1 cellular context compared by ENCODE assay signal in the genomic region with DNA sequence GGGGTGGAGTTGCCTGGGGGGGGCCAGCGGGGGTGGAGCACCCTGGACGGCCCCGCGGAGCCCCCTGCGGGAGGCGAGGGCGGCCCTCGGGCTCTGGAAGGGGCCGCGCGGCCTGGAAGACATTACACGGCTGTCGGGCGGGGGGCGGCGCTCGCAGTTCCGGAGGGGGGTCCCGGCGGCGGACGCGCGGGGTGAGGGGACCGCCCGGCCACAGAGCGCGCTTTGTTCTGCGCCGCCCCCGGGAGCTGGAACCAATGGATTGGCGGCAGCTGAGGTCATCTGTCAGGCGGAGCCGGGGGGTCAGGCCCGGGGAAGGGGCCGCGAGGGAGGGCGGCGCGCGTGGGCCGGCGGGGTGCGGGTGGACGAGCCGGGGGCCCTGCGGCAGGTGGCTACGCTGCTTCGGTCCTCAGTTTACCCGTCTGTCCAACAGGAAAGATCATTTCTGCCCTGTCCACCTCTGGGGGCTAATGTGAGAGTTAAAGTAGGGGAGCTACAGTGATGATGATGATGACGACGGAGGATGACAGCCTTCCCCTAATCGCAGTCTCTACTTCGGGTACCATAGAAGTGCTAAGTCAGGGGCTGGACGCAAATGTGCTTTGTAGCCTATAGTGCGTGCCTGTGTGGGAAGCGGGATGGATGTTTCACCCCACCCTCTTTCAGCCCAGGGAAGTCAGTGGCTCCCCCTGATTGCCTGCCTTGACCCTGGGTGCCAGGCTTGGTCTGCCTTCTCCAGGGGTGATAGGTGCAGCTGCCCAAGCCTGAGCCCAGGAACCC.
TF ChIP-seq lines count a peak whose summit lies in the region.

No MANE protein-coding gene starts in this region.

TF ChIP-seq in HepG2, 621 proteins besides CTCF, POLR2A, EP300 and RAD21 (continued from another document and continues in another):
- TF ChIP-seq BCL6 (CRISPR knock-in tag; IDR thresholded peaks at IDR 0.05) (0 out of 2 replicates have a peak, but pooled peaks have one; percentile 37), PHB2 (IDR thresholded peaks at IDR 0.05; ENCODE audit: partially characterized antibody) (no peak), ZNF446 (CRISPR knock-in tag; IDR thresholded peaks at IDR 0.05) (no peak), ZNF737 (CRISPR knock-in tag; IDR thresholded peaks at IDR 0.05; ENCODE audit: borderline replicate concordance) (peak; percentile 57; the same call in 1 of the 2 replicates), MED13 (CRISPR knock-in tag; IDR thresholded peaks at IDR 0.05) (no peak), ZNF790 (CRISPR knock-in tag; IDR thresholded peaks at IDR 0.05; ENCODE audit: borderline replicate concordance) (no peak), TEAD3 (CRISPR knock-in tag; optimal IDR thresholded peaks at IDR 0.05; ENCODE audit: borderline replicate concordance) (peak; percentile 27), GZF1 (CRISPR knock-in tag; IDR thresholded peaks at IDR 0.05) (no peak), TCF7 (IDR thresholded peaks at IDR 0.05; ENCODE audit: low read depth) (peak; percentile 66; the same call in 1 of the 2 replicates), SALL2 (CRISPR knock-in tag; IDR thresholded peaks at IDR 0.05) (peak; percentile 59; the same call in 1 of the 2 replicates), CREB1 (IDR thresholded peaks at IDR 0.05) (peak; percentile 82), CREB1 (CRISPR knock-in tag; IDR thresholded peaks at IDR 0.05) (no peak), ZNF788 (CRISPR knock-in tag; IDR thresholded peaks at IDR 0.05; ENCODE audit: borderline replicate concordance) (peak; percentile 39; the same call in 1 of the 2 replicates), ZFX (CRISPR knock-in tag; IDR thresholded peaks at IDR 0.05; ENCODE audit: low read depth) (peak; percentile 60), FOXK1 (CRISPR knock-in tag; IDR thresholded peaks at IDR 0.05; ENCODE audit: borderline replicate concordance, low read depth) (no peak), NR2F6 (IDR thresholded peaks at IDR 0.05) (no peak), NR2F6 (CRISPR knock-in tag; IDR thresholded peaks at IDR 0.05) (peak; percentile 72), NCOR1 (IDR thresholded peaks at IDR 0.05; ENCODE audit: borderline replicate concordance, low read length) (peak; percentile 64; the same call in 1 of the 2 replicates), ZNF557 (CRISPR knock-in tag; IDR thresholded peaks at IDR 0.05) (0 out of 2 replicates have a peak, but pooled peaks have one; percentile 49), LCORL (IDR thresholded peaks at IDR 0.05) (no peak), LCORL (CRISPR knock-in tag; IDR thresholded peaks at IDR 0.05) (no peak; the same call in 1 of the 2 replicates), TAF1 (CRISPR knock-in tag; IDR thresholded peaks at IDR 0.05) (no peak; the same call in 1 of the 2 replicates), FOXP1 (IDR thresholded peaks at IDR 0.05) (no peak), FOXP1 (CRISPR knock-in tag; IDR thresholded peaks at IDR 0.05) (0 out of 2 replicates have a peak, but pooled peaks have one; percentile 14), ZNF772 (CRISPR knock-in tag; IDR thresholded peaks at IDR 0.05) (no peak; the same call in 1 of the 2 replicates), NFE2 (CRISPR knock-in tag; IDR thresholded peaks at IDR 0.05) (no peak), ZNF792 (CRISPR knock-in tag; IDR thresholded peaks at IDR 0.05) (no peak), ZNF580 (CRISPR knock-in tag; IDR thresholded peaks at IDR 0.05; ENCODE audit: borderline replicate concordance, low read depth) (no peak; the same call in 1 of the 2 replicates), ZNF431 (CRISPR knock-in tag; IDR thresholded peaks at IDR 0.05; ENCODE audit: borderline replicate concordance, low read depth) (peak; percentile 77; the same call in 1 of the 2 replicates), ZBTB38 (CRISPR knock-in tag; IDR thresholded peaks at IDR 0.05) (no peak), SNRNP70 (IDR thresholded peaks at IDR 0.05; ENCODE audit: low read depth, low read length) (no peak), ELF1 (CRISPR knock-in tag; IDR thresholded peaks at IDR 0.05) (no peak), HOXD1 (CRISPR knock-in tag; IDR thresholded peaks at IDR 0.05) (0 out of 2 replicates have a peak, but pooled peaks have one; percentile 58), PITX1 (CRISPR knock-in tag; IDR thresholded peaks at IDR 0.05) (no peak), ZNF616 (CRISPR knock-in tag; IDR thresholded peaks at IDR 0.05; ENCODE audit: low read depth) (no peak), ZHX1 (CRISPR knock-in tag; IDR thresholded peaks at IDR 0.05; ENCODE audit: low read depth) (no peak), ZEB1 (IDR thresholded peaks at IDR 0.05; ENCODE audit: insufficient replicate concordance, low read depth) (no peak), SMYD3 (CRISPR knock-in tag; IDR thresholded peaks at IDR 0.05) (no peak), EEA1 (CRISPR knock-in tag; IDR thresholded peaks at IDR 0.05; ENCODE audit: borderline replicate concordance) (peak; percentile 40; the same call in 1 of the 2 replicates), ZNF160 (CRISPR knock-in tag; IDR thresholded peaks at IDR 0.05) (peak; percentile 68; the same call in 1 of the 2 replicates), ZNF44 (CRISPR knock-in tag; IDR thresholded peaks at IDR 0.05) (no peak; the same call in 1 of the 2 replicates), TEF (CRISPR knock-in tag; IDR thresholded peaks at IDR 0.05) (no peak), PPARG (CRISPR knock-in tag; conservative IDR thresholded peaks at IDR 0.05) (peak; percentile 45; the same call in 1 of the 2 replicates), DNMT3B (CRISPR knock-in tag; conservative IDR thresholded peaks at IDR 0.05) (no peak), ZNF503 (CRISPR knock-in tag; IDR thresholded peaks at IDR 0.05) (peak; percentile 66; the same call in 1 of the 2 replicates), YEATS4 (CRISPR knock-in tag; IDR thresholded peaks at IDR 0.05; ENCODE audit: borderline replicate concordance) (peak; percentile 65; the same call in 1 of the 2 replicates), ZNF451 (CRISPR knock-in tag; IDR thresholded peaks at IDR 0.05) (peak; percentile 32; the same call in 1 of the 2 replicates), NFYB (CRISPR knock-in tag; IDR thresholded peaks at IDR 0.05) (peak; percentile 55), RBFOX2 (IDR thresholded peaks at IDR 0.05; ENCODE audit: low read depth, low read length) (peak; percentile 56), ZBTB7A (CRISPR knock-in tag; IDR thresholded peaks at IDR 0.05) (peak; percentile 99)
- TF ChIP-seq, protein P1, sequence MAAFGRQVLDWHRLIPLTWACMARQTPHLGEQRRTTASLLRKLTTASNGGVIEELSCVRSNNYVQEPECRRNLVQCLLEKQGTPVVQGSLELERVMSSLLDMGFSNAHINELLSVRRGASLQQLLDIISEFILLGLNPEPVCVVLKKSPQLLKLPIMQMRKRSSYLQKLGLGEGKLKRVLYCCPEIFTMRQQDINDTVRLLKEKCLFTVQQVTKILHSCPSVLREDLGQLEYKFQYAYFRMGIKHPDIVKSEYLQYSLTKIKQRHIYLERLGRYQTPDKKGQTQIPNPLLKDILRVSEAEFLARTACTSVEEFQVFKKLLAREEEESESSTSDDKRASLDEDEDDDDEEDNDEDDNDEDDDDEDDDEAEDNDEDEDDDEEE (CRISPR knock-in tag; IDR thresholded peaks at IDR 0.05): peak; percentile 53; the same call in 1 of the 2 replicates
- TF ChIP-seq, protein P2, sequence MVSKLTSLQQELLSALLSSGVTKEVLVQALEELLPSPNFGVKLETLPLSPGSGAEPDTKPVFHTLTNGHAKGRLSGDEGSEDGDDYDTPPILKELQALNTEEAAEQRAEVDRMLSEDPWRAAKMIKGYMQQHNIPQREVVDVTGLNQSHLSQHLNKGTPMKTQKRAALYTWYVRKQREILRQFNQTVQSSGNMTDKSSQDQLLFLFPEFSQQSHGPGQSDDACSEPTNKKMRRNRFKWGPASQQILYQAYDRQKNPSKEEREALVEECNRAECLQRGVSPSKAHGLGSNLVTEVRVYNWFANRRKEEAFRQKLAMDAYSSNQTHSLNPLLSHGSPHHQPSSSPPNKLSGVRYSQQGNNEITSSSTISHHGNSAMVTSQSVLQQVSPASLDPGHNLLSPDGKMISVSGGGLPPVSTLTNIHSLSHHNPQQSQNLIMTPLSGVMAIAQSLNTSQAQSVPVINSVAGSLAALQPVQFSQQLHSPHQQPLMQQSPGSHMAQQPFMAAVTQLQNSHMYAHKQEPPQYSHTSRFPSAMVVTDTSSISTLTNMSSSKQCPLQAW (CRISPR knock-in tag; IDR thresholded peaks at IDR 0.05): no peak
- TF ChIP-seq, protein P3, sequence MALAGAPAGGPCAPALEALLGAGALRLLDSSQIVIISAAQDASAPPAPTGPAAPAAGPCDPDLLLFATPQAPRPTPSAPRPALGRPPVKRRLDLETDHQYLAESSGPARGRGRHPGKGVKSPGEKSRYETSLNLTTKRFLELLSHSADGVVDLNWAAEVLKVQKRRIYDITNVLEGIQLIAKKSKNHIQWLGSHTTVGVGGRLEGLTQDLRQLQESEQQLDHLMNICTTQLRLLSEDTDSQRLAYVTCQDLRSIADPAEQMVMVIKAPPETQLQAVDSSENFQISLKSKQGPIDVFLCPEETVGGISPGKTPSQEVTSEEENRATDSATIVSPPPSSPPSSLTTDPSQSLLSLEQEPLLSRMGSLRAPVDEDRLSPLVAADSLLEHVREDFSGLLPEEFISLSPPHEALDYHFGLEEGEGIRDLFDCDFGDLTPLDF (CRISPR knock-in tag; IDR thresholded peaks at IDR 0.05): peak; percentile 58; the same call in 1 of the 2 replicates
- TF ChIP-seq, protein P4, sequence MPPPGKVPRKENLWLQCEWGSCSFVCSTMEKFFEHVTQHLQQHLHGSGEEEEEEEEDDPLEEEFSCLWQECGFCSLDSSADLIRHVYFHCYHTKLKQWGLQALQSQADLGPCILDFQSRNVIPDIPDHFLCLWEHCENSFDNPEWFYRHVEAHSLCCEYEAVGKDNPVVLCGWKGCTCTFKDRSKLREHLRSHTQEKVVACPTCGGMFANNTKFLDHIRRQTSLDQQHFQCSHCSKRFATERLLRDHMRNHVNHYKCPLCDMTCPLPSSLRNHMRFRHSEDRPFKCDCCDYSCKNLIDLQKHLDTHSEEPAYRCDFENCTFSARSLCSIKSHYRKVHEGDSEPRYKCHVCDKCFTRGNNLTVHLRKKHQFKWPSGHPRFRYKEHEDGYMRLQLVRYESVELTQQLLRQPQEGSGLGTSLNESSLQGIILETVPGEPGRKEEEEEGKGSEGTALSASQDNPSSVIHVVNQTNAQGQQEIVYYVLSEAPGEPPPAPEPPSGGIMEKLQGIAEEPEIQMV (CRISPR knock-in tag; IDR thresholded peaks at IDR 0.05; ENCODE audit: low read depth): 0 out of 2 replicates have a peak, but pooled peaks have one; percentile 40
- TF ChIP-seq, protein P5, sequence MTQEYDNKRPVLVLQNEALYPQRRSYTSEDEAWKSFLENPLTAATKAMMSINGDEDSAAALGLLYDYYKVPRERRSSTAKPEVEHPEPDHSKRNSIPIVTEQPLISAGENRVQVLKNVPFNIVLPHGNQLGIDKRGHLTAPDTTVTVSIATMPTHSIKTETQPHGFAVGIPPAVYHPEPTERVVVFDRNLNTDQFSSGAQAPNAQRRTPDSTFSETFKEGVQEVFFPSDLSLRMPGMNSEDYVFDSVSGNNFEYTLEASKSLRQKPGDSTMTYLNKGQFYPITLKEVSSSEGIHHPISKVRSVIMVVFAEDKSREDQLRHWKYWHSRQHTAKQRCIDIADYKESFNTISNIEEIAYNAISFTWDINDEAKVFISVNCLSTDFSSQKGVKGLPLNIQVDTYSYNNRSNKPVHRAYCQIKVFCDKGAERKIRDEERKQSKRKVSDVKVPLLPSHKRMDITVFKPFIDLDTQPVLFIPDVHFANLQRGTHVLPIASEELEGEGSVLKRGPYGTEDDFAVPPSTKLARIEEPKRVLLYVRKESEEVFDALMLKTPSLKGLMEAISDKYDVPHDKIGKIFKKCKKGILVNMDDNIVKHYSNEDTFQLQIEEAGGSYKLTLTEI (CRISPR knock-in tag; conservative IDR thresholded peaks at IDR 0.05): no peak
